20 cellular contexts compared by ENCODE assay signal in genomic region chr19:16867211-16867610, GRCh38.
"Had no signal": no experiment of that assay in that cellular context is flagged by ENCODE, and none has a peak within 500 bp of the region (broad histone marks: within the 10 kb centered on the region; RNA-seq: fewer than 3 reads in every experiment).

No MANE protein-coding gene starts in this region.

- H3K4me1 ChIP-seq: gastroesophageal sphincter, parathyroid adenoma, sigmoid colon, upper lobe of right lung had no signal

- H3K9ac ChIP-seq: parathyroid adenoma had no signal

- H3K27ac ChIP-seq: esophagus muscularis mucosa, gastroesophageal sphincter, neutrophil, parathyroid adenoma, sigmoid colon, thoracic aorta, upper lobe of right lung had no signal

- H3K9me3 ChIP-seq: esophagus muscularis mucosa, gastroesophageal sphincter, neutrophil, sigmoid colon, thoracic aorta, upper lobe of right lung had no signal

- H2AFZ ChIP-seq: parathyroid adenoma had no signal

- ATAC-seq: activated CD8-positive, alpha-beta T cell treated with anti-CD3 and anti-CD28 coated beads, Interleukin-2, amount 10 ng/mL, durations not matched to agents 7 days and 5 days; gastroesophageal sphincter; naive thymus-derived CD8-positive, alpha-beta T cell; stimulated activated memory B cell treated with anti-CD40 and anti-IgM and Interleukin-4, amounts not matched to agents 10 μg/mL and 1 μg/mL and 100 μg/mL, for 72 hours; upper lobe of right lung had no signal

- FAIRE-seq: endometrium had no signal

- H3K27me3 ChIP-seq: esophagus muscularis mucosa, gastroesophageal sphincter, neutrophil, sigmoid colon, upper lobe of right lung had no signal

- DNase-seq: activated CD4-positive, alpha-beta T cell treated with anti-CD3 and anti-CD28 coated beads, Interleukin-2, amount 10 ng/mL, durations not matched to agents 7 days and 5 days; activated CD8-positive, alpha-beta T cell treated with anti-CD3 and anti-CD28 coated beads, Interleukin-2, amount 10 ng/mL, durations not matched to agents 7 days and 5 days; activated effector memory CD4-positive, alpha-beta T cell treated with Interleukin-2 at 50 U/mL for 16 hours; activated naive CD4-positive, alpha-beta T cell treated with anti-CD3 and anti-CD28 coated beads, Interleukin-2, amount 10 ng/mL, durations not matched to agents 7 days and 5 days; activated T-cell treated with anti-CD3 and anti-CD28 coated beads, Interleukin-2, amount 50 U/mL, for 48 hours; cortex of kidney; immature natural killer cell; mesendoderm; sigmoid colon; stimulated activated CD4-positive, alpha-beta T cell treated with anti-CD3 and anti-CD28 coated beads, Interleukin-4, amount 100 ng/mL, for 24 hours; T1000; upper lobe of right lung had no signal

- H3K4me3 ChIP-seq: esophagus muscularis mucosa, gastroesophageal sphincter, sigmoid colon, thoracic aorta, upper lobe of right lung had no signal
